ENCODE assay signal across 34 cellular contexts in the genomic region with DNA sequence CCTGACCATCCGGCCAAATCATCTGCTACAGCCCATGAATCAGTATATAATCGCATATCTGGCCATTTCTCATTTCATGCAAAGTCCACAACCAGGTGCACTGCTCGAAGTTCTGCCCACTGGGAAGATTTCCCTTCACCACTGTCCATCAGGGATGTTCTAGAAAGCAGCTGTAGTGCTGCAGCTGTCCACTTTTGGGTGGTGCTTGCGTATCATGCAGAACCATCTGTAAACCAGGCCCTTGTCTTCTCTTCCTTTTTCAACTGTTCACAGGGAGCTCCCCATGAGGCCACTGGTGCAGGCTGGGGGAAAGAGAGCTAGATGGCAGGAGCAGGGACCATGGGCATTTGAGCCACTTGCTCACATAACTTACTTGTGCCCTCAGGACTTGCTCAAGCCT.
"Had no signal": no experiment of that assay in that cellular context is flagged by ENCODE, and none has a peak within 500 bp of the region (broad histone marks: within the 10 kb centered on the region; RNA-seq: fewer than 3 reads in every experiment).

No MANE protein-coding gene starts in this region.

- H3K9me3 ChIP-seq: MG63 had no signal

- H3K36me3 ChIP-seq: MG63 had no signal

- H3K4me2 ChIP-seq: KMS-11 had no signal

- DNase-seq: Karpas-422, Kasumi-1, KG1, MG63, MM.1S, MV-4-11, NCI-H1048, NCI-H1092, NCI-H1092 treated with DMSO at 0.1 percent for 48 hours, NCI-H1105, NCI-H1105 treated with DMSO at 0.1 percent for 48 hours, NCI-H1417, NCI-H1417 treated with DMSO at 0.1 percent for 48 hours, NCI-H1436, NCI-H1436 treated with DMSO at 0.1 percent for 48 hours, NCI-H146, NCI-H1694, NCI-H1694 treated with DMSO at 0.1 percent for 48 hours, NCI-H187, NCI-H187 treated with DMSO at 0.1 percent for 48 hours, NCI-H1930, NCI-H2029, NCI-H2029 treated with DMSO at 0.1 percent for 48 hours, NCI-H2081, NCI-H2081 treated with DMSO at 0.1 percent for 48 hours, NCI-H2107, NCI-H2171, NCI-H2171 treated with DMSO at 0.1 percent for 48 hours, NCI-H2227 treated with DMSO at 0.1 percent for 48 hours, NCI-H226, NCI-H345, NCI-H446, NCI-H446 treated with DMSO at 0.1 percent for 48 hours had no signal

- H3K9ac ChIP-seq: KMS-11 had no signal

- H3K27ac ChIP-seq: KMS-11 had no signal

- H3K27me3 ChIP-seq: MG63 had no signal

- H3K4me3 ChIP-seq: MG63 had no signal
